In the genomic region with DNA sequence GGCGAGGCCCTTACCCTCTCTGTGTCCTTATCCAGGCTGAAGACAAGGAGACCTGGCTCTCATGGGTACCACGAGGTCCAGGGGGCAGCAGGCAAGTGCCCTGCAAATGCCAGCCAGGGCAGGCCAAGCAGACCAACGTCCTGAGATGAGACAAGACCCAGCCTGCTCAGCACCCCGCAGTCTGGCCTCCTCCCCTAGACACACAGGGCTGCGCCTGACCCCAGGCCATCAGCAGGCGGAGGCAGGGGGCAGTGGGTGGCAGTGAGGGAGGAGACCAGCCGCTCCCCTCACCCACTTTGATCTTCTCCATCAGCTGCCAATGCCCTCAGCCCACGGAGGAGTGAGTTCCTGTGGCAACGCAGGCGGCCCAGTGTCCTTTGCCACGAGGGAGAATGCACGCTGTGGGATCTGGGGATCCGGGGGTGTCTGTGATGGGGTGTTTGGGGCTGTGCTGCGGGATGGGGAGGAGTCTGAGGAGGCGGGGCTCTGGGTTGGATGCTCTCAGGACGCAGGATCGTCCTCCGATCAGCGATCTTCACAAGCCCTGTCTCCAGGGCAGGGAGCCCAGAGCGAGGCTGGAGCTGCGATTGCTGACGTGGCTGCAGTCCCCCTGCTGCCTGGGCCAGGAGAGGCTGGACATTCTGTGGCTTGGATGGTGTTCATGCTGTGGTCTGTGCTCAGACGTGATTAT, we compare ENCODE assay signal across 15 cellular contexts. TPM values are rescaled to one million over a fixed set of nuclear protein-coding genes. Genes with fewer than 3 reads are reported as not detected.
DNase-seq lines count a peak whose midpoint lies in the region; ATAC-seq, FAIRE-seq and TF ChIP-seq lines count a peak whose summit lies in the region.
"Had no signal": no experiment of that assay in that cellular context is flagged by ENCODE, and none has a peak within 500 bp of the region (broad histone marks: within the 10 kb centered on the region; RNA-seq: fewer than 3 reads in every experiment).

No MANE protein-coding gene starts in this region.

- no peak overlapping the region for H3K9ac ChIP-seq in HepG2 (ENCODE audit: insufficient read depth, low read depth, low read length)

- TF ChIP-seq POLR2A in HepG2 (IDR thresholded peaks at IDR 0.05; ENCODE audit: insufficient read depth in 1 of 2, low read depth in 2 of 2, low read length in 2 of 2) (no peak), right lobe of liver (IDR thresholded peaks at IDR 0.05) (no peak)

- H3K4me2 ChIP-seq in HepG2 (ENCODE audit: low read depth, low read length), result peak overlapping the region; percentile 25; the same call in 1 of the 2 replicates

- CTCF ChIA-PET in HepG2 (lab: Yijun Ruan, JAX; ENCODE audit: low intra/inter-chr PET ratio, low total read pairs), result interaction anchor here (1.4 kb wide), 1 partner anchor 113 kb away, joined by 4 read pairs; no protein-coding TSS in a partner anchor

- H3K4me1 ChIP-seq in HepG2 (ENCODE audit: insufficient read depth, low read length) (peaks cover 39% of the 10 kb centered on the region), right lobe of liver (peaks cover 0 to 16% (median 7%) of the 10 kb centered on the region in 4 donors), left lung (peaks cover 9 to 22% of the 10 kb centered on the region in 2 donors)

- H3K4me3 ChIP-seq in HepG2 (replicated peaks in 1 of 3; ENCODE audit: insufficient read depth in 1 of 3, low read depth in 2 of 3, low read length in 3 of 3) (peak overlapping the region in 1 of 3 experiments; percentile 10; a peak in 1 of 6 replicates), right lobe of liver (no peak overlapping the region), left lung (no peak overlapping the region)

- FAIRE-seq in HepG2 (lab: Jason Lieb, UNC), result no peak
- FAIRE-seq: GM18507 had no signal

- H3K27me3 ChIP-seq in HepG2 (ENCODE audit: control insufficient read depth in 1 of 2, insufficient read depth in 2 of 2, low read length in 2 of 2) (peaks cover 7 to 61% of the 10 kb centered on the region in 2 experiments; a peak in 4 of 5 replicates), right lobe of liver (no peaks in the 10 kb centered on the region), left lung (no peaks in the 10 kb centered on the region)

- TF ChIP-seq RAD21 in HepG2 (CRISPR knock-in tag; IDR thresholded peaks at IDR 0.05), result no peak

- ATAC-seq in HepG2 (no peak), right lobe of liver (no peak), left lung (peak; percentile 6), HG02852 (IDR thresholded peaks at IDR 0.05; ENCODE audit: unreplicated experiment) (no peak), HG02885 (IDR thresholded peaks at IDR 0.05; ENCODE audit: poor library complexity, unreplicated experiment) (no peak)
- ATAC-seq: activated CD8-positive, alpha-beta T cell treated with anti-CD3 and anti-CD28 coated beads, Interleukin-2, amount 10 ng/mL, durations not matched to agents 7 days and 5 days; effector memory CD8-positive, alpha-beta T cell had no signal

- no peak for DNase-seq in HepG2 (ENCODE audit: low spot score)
- DNase-seq in right lobe of liver, result no peak
- peak; percentile 53 for DNase-seq in brain pericyte (ENCODE audit: low read depth, low spot score)
- peak in 1 of 2 donors; percentile 79 for DNase-seq in left lung
- DNase-seq in NCI-H345 treated with DMSO at 0.1 percent for 48 hours (lab: John Stamatoyannopoulos, UW; ENCODE audit: unreplicated experiment), result no peak
- no peak for DNase-seq in effector CD8-positive, alpha-beta T cell (lab: John Stamatoyannopoulos, UW)
- DNase-seq: activated CD8-positive, alpha-beta T cell treated with anti-CD3 and anti-CD28 coated beads, Interleukin-2, amount 10 ng/mL, durations not matched to agents 7 days and 5 days; activated naive CD4-positive, alpha-beta T cell treated with anti-CD3 and anti-CD28 coated beads, Interleukin-2, amount 50 U/mL, for 16 hours; effector memory CD8-positive, alpha-beta T cell; mesendoderm; NCI-H1694 treated with DMSO at 0.1 percent for 48 hours; OCI-M1 had no signal

- WGBS in HepG2 (ENCODE audit: low lambda C conversion rate), result 13% methylated on average over 5 of the region's 23 CpGs
- WGBS in right lobe of liver (ENCODE audit: insufficient coverage, low coverage, low lambda C conversion rate, missing lambda C conversion rate), result 17% methylated on average over 1 of the region's 23 CpGs

- POLR2A ChIA-PET in HepG2 (lab: Yijun Ruan, JAX), result no interaction called here

- TF ChIP-seq CTCF in HepG2 (CRISPR knock-in tag; IDR thresholded peaks at IDR 0.05) (no peak; the same call in 1 of the 2 replicates), right lobe of liver (IDR thresholded peaks at IDR 0.05) (no peak), left lung (IDR thresholded peaks at IDR 0.05) (no peak)

- H3K36me3 ChIP-seq in HepG2 (replicated peaks in 1 of 2; ENCODE audit: control insufficient read depth in 1 of 2, insufficient read depth in 2 of 2, low read length in 2 of 2) (no peaks in the 10 kb centered on the region), right lobe of liver (no peaks in the 10 kb centered on the region), left lung (no peaks in the 10 kb centered on the region)

- no peaks in the 10 kb centered on the region for H4K20me1 ChIP-seq in HepG2 (ENCODE audit: insufficient read depth, low read length)

- BruUV-seq in HepG2 (replicated peaks; lab: Mats Ljungman, UMichigan), result no TSS peak

- H3K9me3 ChIP-seq in HepG2 (ENCODE audit: low read length) (no peaks in the 10 kb centered on the region), right lobe of liver (no peaks in the 10 kb centered on the region), left lung (no peaks in the 10 kb centered on the region)

- H2AFZ ChIP-seq in HepG2 (ENCODE audit: low read length), result no peak overlapping the region

- no peak overlapping the region for H3K27ac ChIP-seq in HepG2 (ENCODE audit: extremely low read length, insufficient read depth, low read length)
- no peak overlapping the region for H3K27ac ChIP-seq in right lobe of liver
- peak overlapping the region in 1 of 2 donors; percentile 60 for H3K27ac ChIP-seq in left lung

- no peaks in the 10 kb centered on the region for H3K79me2 ChIP-seq in HepG2 (ENCODE audit: insufficient read depth, low read length)

- in situ Hi-C loops in HepG2 (cut with HindIII; ENCODE audit: extremely low pct_ligation_motif_present, low pct_unique_long_range_greater_than_20kb), result loop anchor here (5.0 to 25.0 kb wide), 2 partner anchors 192 to 483 kb away; no protein-coding TSS in a partner anchor

- intact Hi-C loops in HepG2 (cut with micrococcal nuclease; ENCODE audit: unreplicated experiment) (no loop called here), right lobe of liver (cut with DNase I) (loop anchor here (5.0 kb wide), 2 partner anchors 113 to 192 kb away; no protein-coding TSS in a partner anchor), left lung (cut with DNase I) (loop anchor here (5.0 to 10.0 kb wide), 4 partner anchors 113 to 197 kb away; no protein-coding TSS in a partner anchor)

- TF ChIP-seq EP300 in HepG2 (IDR thresholded peaks at IDR 0.05; ENCODE audit: low read depth in 2 of 2, low read length in 2 of 2), result no peak
- TF ChIP-seq EP300 in HepG2 (CRISPR knock-in tag; IDR thresholded peaks at IDR 0.05; ENCODE audit: borderline replicate concordance), result no peak

TF ChIP-seq in HepG2, 621 proteins besides CTCF, POLR2A, EP300 and RAD21:
- no peak for TF ChIP-seq POLR2AphosphoS5 (IDR thresholded peaks at IDR 0.05; ENCODE audit: low read depth, low read length)
- TF ChIP-seq ZNF263 (CRISPR knock-in tag; IDR thresholded peaks at IDR 0.05), result peak; percentile 14; the same call in 1 of the 2 replicates

RNA-seq across cellular contexts. Expression of a gene that starts 30.5 kb away (rescaled TPM):
- total RNA-seq in HepG2 (2016; rRNA removed; fragmentation: Illumina TruSeq; extraction: Trizol), result 24.7 and 32.0 TPM in 2 replicates
- total RNA-seq in HepG2 (2016; cell fraction: cytosol; rRNA removed; fragmentation: Illumina TruSeq; extraction: Trizol; ENCODE audit: low read depth), result 25.2 and 27.4 TPM in 2 replicates
- total RNA-seq in HepG2 (2016; cell fraction: insoluble cytoplasmic fraction; rRNA removed; fragmentation: Illumina TruSeq; extraction: Trizol), result 25.2 and 26.2 TPM in 2 replicates
- 42.1 and 44.8 TPM in 2 replicates for total RNA-seq in HepG2 (2016; cell fraction: membrane; rRNA removed; fragmentation: Illumina TruSeq; extraction: Trizol)
- 16.8 and 21.1 TPM in 2 replicates for total RNA-seq in HepG2 (2016; cell fraction: nucleus; rRNA removed; fragmentation: Illumina TruSeq; extraction: Trizol)
- 16.6 and 18.2 TPM in 2 replicates for polyA plus RNA-seq in HepG2 (2011; rRNA removed)
- 14.0 and 14.5 TPM in 2 replicates for polyA plus RNA-seq in HepG2 (2011; cell fraction: cytosol; rRNA removed)
- polyA plus RNA-seq in HepG2 (2011; cell fraction: nucleus; rRNA removed), result 11.7 and 12.6 TPM in 2 replicates
- 20.9 and 22.5 TPM in 2 replicates for polyA plus RNA-seq in HepG2 (2012)
- 26.1 and 26.5 TPM in 2 replicates for polyA plus RNA-seq in HepG2 (2016; cell fraction: cytosol; fragmentation: Illumina TruSeq; extraction: Trizol; ENCODE audit: low read depth)
- polyA plus RNA-seq in HepG2 (2016; cell fraction: insoluble cytoplasmic fraction; fragmentation: Illumina TruSeq; extraction: Trizol; ENCODE audit: low read depth), result 15.3 and 15.6 TPM in 2 replicates
- polyA plus RNA-seq in HepG2 (2016; cell fraction: membrane; fragmentation: Illumina TruSeq; extraction: Trizol; ENCODE audit: low read depth), result 29.1 and 30.3 TPM in 2 replicates
- polyA plus RNA-seq in HepG2 (2016; cell fraction: nucleus; fragmentation: Illumina TruSeq; extraction: Trizol; ENCODE audit: insufficient read depth, low read depth), result 21.2 and 21.4 TPM in 2 replicates
- polyA minus RNA-seq in HepG2 (2011; rRNA and poly(A)+ RNA removed; ENCODE audit: low replicate concordance), result 7.8 and 47.2 TPM in 2 replicates
- 23.7 and 30.1 TPM in 2 replicates for polyA minus RNA-seq in HepG2 (2011; cell fraction: cytosol; rRNA and poly(A)+ RNA removed)
- polyA minus RNA-seq in HepG2 (2011; cell fraction: nucleus; rRNA and poly(A)+ RNA removed), result 30.8 and 34.2 TPM in 2 replicates
- 100 to 1,000 TPM in 3 of 6 experiments, 10 to 100 TPM in 3; 64.4 to 152 (median 95.1) TPM for total RNA-seq in right lobe of liver
- 10 to 100 TPM; 19.4 to 22.3 TPM for total RNA-seq in left lung
